8 cellular contexts compared by ENCODE assay signal in the genomic region with DNA sequence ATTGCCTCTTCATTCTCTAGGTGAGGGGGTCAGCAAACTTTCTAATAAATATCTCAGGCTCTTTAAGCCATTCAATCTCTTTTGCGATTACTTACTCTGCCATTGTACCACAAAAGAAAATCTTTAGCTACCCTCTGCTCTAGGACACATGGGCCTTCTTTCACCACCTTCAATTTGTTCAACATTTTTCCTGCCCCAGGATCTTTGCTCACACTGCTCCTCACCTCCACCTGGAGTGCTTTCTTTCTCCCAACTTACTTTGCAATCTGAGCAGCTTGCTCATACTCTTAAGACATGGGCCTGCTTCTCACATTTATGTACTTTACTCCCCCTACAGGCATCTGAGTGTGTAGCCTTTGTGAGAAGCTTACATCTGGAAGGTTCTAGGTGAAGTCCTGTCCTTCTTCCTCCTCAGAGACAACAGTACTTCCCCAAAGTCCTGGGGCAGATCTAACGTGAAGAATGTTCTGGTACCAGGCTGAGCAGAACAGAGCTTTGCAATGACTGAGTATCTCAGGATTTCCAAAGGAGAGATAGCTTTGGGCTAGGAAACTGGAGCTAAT. TPM values are rescaled to one million over a fixed set of nuclear protein-coding genes. Genes with fewer than 3 reads are reported as not detected.
A peak's percentile ranks its signal among the peaks of the same experiment; 100 is the strongest.
DNase-seq lines count a peak whose midpoint lies in the region; ATAC-seq and TF ChIP-seq lines count a peak whose summit lies in the region.

No MANE protein-coding gene starts in this region.

- peaks cover 12% of the 10 kb centered on the region for H3K27me3 Mint-ChIP-seq in osteocyte (ENCODE audit: unreplicated experiment)

- no peaks in the 10 kb centered on the region for H3K36me3 Mint-ChIP-seq in osteocyte (ENCODE audit: unreplicated experiment)

- no peak overlapping the region for H3K27ac Mint-ChIP-seq in osteocyte (ENCODE audit: unreplicated experiment)

- H3K4me1 Mint-ChIP-seq in osteocyte (ENCODE audit: unreplicated experiment) = no peaks in the 10 kb centered on the region

- in situ Hi-C loops in GM13976 (cut with MboI; ENCODE audit: low sequenced_read_pairs, unreplicated experiment) = no loop called here

- ATAC-seq in HG02678 (IDR thresholded peaks at IDR 0.05; ENCODE audit: unreplicated experiment) = peak; percentile 87

- H3K9me3 Mint-ChIP-seq in osteocyte (ENCODE audit: unreplicated experiment) = no peaks in the 10 kb centered on the region

- peak; percentile 52 for TF ChIP-seq CTCF in GM13976 (IDR thresholded peaks at IDR 0.05; ENCODE audit: borderline replicate concordance, control extremely low read depth, extremely low read depth, insufficient read depth, missing control alignments)
- TF ChIP-seq CTCF in osteocyte (IDR thresholded peaks at IDR 0.05) = peak; percentile 65

- no peak overlapping the region for H3K4me3 Mint-ChIP-seq in osteocyte (ENCODE audit: unreplicated experiment)

- DNase-seq in AG08395 (ENCODE audit: low spot score) (peak; percentile 67), GM13976 (ENCODE audit: low spot score) (peak; percentile 24), NOMO-1 (lab: John Stamatoyannopoulos, UW; ENCODE audit: unreplicated experiment in 2 of 2) (peak; percentile 13 to 59), dermis microvascular lymphatic vessel endothelial cell (ENCODE audit: low read depth in 2 of 2) (peak; percentile 7 to 57), osteocyte (ENCODE audit: extremely low spot score, unreplicated experiment) (no peak), cortex of kidney (lab: John Stamatoyannopoulos, UW) (no peak)
- no peak for DNase-seq in stimulated activated CD4-positive, alpha-beta T cell treated with anti-CD3 and anti-CD28 coated beads, Interleukin-4, amount 100 ng/mL, for 24 hours

RNA-seq across cellular contexts. Expression of gene PRDM5, which starts 55.0 kb away (rescaled TPM):
- 3.5 and 5.1 TPM in 2 replicates for total RNA-seq in dermis microvascular lymphatic vessel endothelial cell
- 9.4 and 10.2 TPM in 2 replicates for total RNA-seq in osteocyte

Comparison
In these comparisons a context has a peak if more than half of its experiments do, and no peak if none do; other contexts are left out.
1. DNase-seq: peak in AG08395 (single experiment), GM13976 (single experiment), NOMO-1 (2 of 2) and dermis microvascular lymphatic vessel endothelial cell (2 of 2); none in osteocyte (single experiment), stimulated activated CD4-positive, alpha-beta T cell treated with anti-CD3 and anti-CD28 coated beads, Interleukin-4, amount 100 ng/mL, for 24 hours (single experiment) and cortex of kidney (single experiment).